ENCODE assay signal across 18 cellular contexts in the genomic region with DNA sequence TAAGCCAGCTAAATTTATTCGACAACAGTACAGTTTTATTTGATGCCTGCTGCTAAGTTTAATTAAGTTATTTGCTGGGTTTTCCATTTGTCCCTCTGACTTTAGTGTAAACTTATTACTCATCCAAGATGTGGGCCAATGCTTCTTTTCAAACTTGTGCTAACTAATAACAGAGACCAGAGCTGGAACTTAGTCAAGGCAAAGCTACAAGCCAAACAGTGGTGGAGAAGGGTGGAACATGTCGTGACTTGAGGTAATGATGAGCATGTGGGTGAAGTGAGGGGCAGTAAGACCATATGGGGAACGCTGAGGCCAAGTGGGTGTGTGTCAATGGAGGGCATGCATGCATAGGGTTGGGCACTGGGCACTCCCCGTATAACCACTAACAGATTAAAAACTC.
"Had no signal": no experiment of that assay in that cellular context is flagged by ENCODE, and none has a peak within 500 bp of the region (broad histone marks: within the 10 kb centered on the region; RNA-seq: fewer than 3 reads in every experiment).

No MANE protein-coding gene starts in this region.

- DNase-seq: activated CD4-positive, alpha-beta T cell treated with anti-CD3 and anti-CD28 coated beads for 48 hours; activated naive CD4-positive, alpha-beta T cell; effector memory CD8-positive, alpha-beta T cell; erythroblast; left colon; naive B cell; pancreas; retina; stimulated activated CD4-positive, alpha-beta T cell treated with anti-CD3 and anti-CD28 coated beads, Interleukin-4, amount 100 ng/mL, for 1 hour; stimulated activated CD8-positive, alpha-beta memory T cell treated with anti-CD3 and anti-CD28 coated beads, Interleukin-4, amount 100 ng/mL, for 48 hours; stimulated activated naive CD8-positive, alpha-beta T cell treated with anti-CD3 and anti-CD28 coated beads, Interleukin-15, Interleukin-2, amounts not matched to agents 100 U/mL and 50 U/mL, for 24 hours; upper lobe of right lung had no signal

- H3K4me3 Mint-ChIP-seq: activated T-helper 1 cell treated with anti-CD3 and anti-CD28 coated beads, Interleukin-12 subunit alpha, Interleukin-12 subunit beta, Interleukin-2, Interleukin-4 antibody, amounts not matched to agents 30 ng/mL and 10 ng/mL and 1 ng/mL, durations not matched to agents 14 hours and 24 hours and 36 hours; central memory CD8-positive, alpha-beta T cell; dendritic cell treated with granulocyte-macrophage colony-stimulating factor and Interleukin-4, amounts not matched to agents 40 ng/mL and 50 ng/mL, for 4 days; effector memory CD8-positive, alpha-beta T cell; naive B cell; T-helper 1 cell treated with Interleukin-12 subunit alpha and Interleukin-12 subunit beta and Interleukin-4 antibody, amounts not matched to agents 30 μg/mL and 1 μg/mL, for 36 hours; WTC11 had no signal

- H3K27ac ChIP-seq: pancreas, upper lobe of right lung had no signal

- H3K4me1 Mint-ChIP-seq: central memory CD8-positive, alpha-beta T cell; naive B cell; WTC11 had no signal

- H3K4me1 ChIP-seq: pancreas, upper lobe of right lung had no signal

- H3K27me3 Mint-ChIP-seq: central memory CD8-positive, alpha-beta T cell; dendritic cell treated with granulocyte-macrophage colony-stimulating factor and Interleukin-4, amounts not matched to agents 40 ng/mL and 50 ng/mL, for 4 days; effector memory CD8-positive, alpha-beta T cell had no signal

- H3K36me3 ChIP-seq: pancreas, upper lobe of right lung had no signal

- H3K27me3 ChIP-seq: pancreas, upper lobe of right lung had no signal

- H3K9me3 Mint-ChIP-seq: central memory CD8-positive, alpha-beta T cell; effector memory CD8-positive, alpha-beta T cell had no signal

- H3K9me3 ChIP-seq: pancreas had no signal

- H3K4me3 ChIP-seq: lung, pancreas, upper lobe of right lung had no signal

- H3K27ac Mint-ChIP-seq: activated T-helper 1 cell treated with anti-CD3 and anti-CD28 coated beads, Interleukin-12 subunit alpha, Interleukin-12 subunit beta, Interleukin-2, Interleukin-4 antibody, amounts not matched to agents 30 ng/mL and 10 ng/mL and 1 ng/mL, durations not matched to agents 14 hours and 24 hours and 36 hours; dendritic cell treated with granulocyte-macrophage colony-stimulating factor and Interleukin-4, amounts not matched to agents 40 ng/mL and 50 ng/mL, for 4 days; effector memory CD8-positive, alpha-beta T cell; naive B cell; T-helper 1 cell treated with Interleukin-12 subunit alpha and Interleukin-12 subunit beta and Interleukin-4 antibody, amounts not matched to agents 30 μg/mL and 1 μg/mL, for 36 hours; WTC11 had no signal
